20 cellular contexts compared by ENCODE assay signal in the genomic region with DNA sequence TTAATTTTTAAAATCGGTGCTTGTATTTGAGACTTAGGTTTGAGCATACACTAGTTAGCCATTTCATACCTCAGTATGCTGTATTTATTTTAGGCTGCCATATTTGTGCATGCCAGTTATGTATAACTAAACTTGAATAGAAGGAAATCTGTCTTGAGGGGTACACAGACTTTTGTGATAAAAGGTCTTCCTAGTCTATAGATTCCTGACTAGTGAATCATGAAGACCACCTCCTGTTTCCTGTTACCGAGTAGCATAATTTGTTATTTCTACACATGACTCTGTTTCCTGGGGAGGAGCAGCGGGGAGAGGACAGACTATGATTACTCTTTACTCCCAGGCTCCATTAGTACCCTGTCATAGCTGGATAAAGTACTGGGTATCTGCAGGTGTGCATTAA.
"Had no signal": no experiment of that assay in that cellular context is flagged by ENCODE, and none has a peak within 500 bp of the region (broad histone marks: within the 10 kb centered on the region; RNA-seq: fewer than 3 reads in every experiment).

No MANE protein-coding gene starts in this region.

- H3K9me3 ChIP-seq: gastroesophageal sphincter, heart left ventricle, stomach, transverse colon had no signal

- H3K27ac Mint-ChIP-seq: activated naive CD4-positive, alpha-beta T cell treated with anti-CD3 and anti-CD28 coated beads, Interleukin-2, amount 50 U/mL, for 72 hours; activated T-cell treated with anti-CD3 and anti-CD28 coated beads, Interleukin-2, amount 50 U/mL, for 24 hours; activated T-helper 17 cell treated with anti-CD3 and anti-CD28 coated beads, Interleukin-2, amount 50 U/mL, for 72 hours; nephron progenitor cell; stimulated activated memory B cell treated with anti-CD40 and anti-IgM and Interleukin-4, amounts not matched to agents 10 μg/mL and 1 μg/mL and 100 μg/mL, for 72 hours; WTC11 had no signal

- H3K9me3 Mint-ChIP-seq: activated T-cell treated with anti-CD3 and anti-CD28 coated beads, Interleukin-2, amount 50 U/mL, for 24 hours; activated T-helper 17 cell treated with anti-CD3 and anti-CD28 coated beads, Interleukin-2, amount 50 U/mL, for 72 hours; central memory CD8-positive, alpha-beta T cell; nephron progenitor cell; stimulated activated memory B cell treated with anti-CD40 and anti-IgM and Interleukin-4, amounts not matched to agents 10 μg/mL and 1 μg/mL and 100 μg/mL, for 72 hours; WTC11 had no signal

- H3K4me3 ChIP-seq: gastroesophageal sphincter, heart left ventricle, smooth muscle cell, stomach, transverse colon had no signal

- H3K36me3 ChIP-seq: gastroesophageal sphincter, heart left ventricle, stomach, transverse colon had no signal

- H3K4me1 ChIP-seq: gastroesophageal sphincter, heart left ventricle, stomach, transverse colon had no signal

- H3K27ac ChIP-seq: gastroesophageal sphincter, heart left ventricle, stomach, transverse colon had no signal

- DNase-seq: activated CD4-positive, alpha-beta T cell treated with anti-CD3 and anti-CD28 coated beads, Interleukin-2, amount 50 U/mL, for 4 hours; activated CD8-positive, alpha-beta memory T cell treated with anti-CD3 and anti-CD28 coated beads for 24 hours; activated CD8-positive, alpha-beta memory T cell treated with anti-CD3 and anti-CD28 coated beads, Interleukin-2, amount 50 U/mL, for 4 hours; activated T-cell treated with anti-CD3 and anti-CD28 coated beads, Interleukin-2, amount 50 U/mL, for 24 hours; aorta; heart left ventricle; left ventricle myocardium superior; nephron progenitor cell; nucleus accumbens; stimulated activated CD4-positive, alpha-beta T cell treated with anti-CD3 and anti-CD28 coated beads, Interleukin-15, amount 100 ng/mL, for 24 hours; stomach; transverse colon had no signal

- H3K4me1 Mint-ChIP-seq: activated T-helper 17 cell treated with anti-CD3 and anti-CD28 coated beads, Interleukin-2, amount 50 U/mL, for 72 hours; stimulated activated memory B cell treated with anti-CD40 and anti-IgM and Interleukin-4, amounts not matched to agents 10 μg/mL and 1 μg/mL and 100 μg/mL, for 72 hours had no signal

- H3K36me3 Mint-ChIP-seq: activated naive CD4-positive, alpha-beta T cell treated with anti-CD3 and anti-CD28 coated beads, Interleukin-2, amount 50 U/mL, for 72 hours; stimulated activated memory B cell treated with anti-CD40 and anti-IgM and Interleukin-4, amounts not matched to agents 10 μg/mL and 1 μg/mL and 100 μg/mL, for 72 hours; WTC11 had no signal

- H3K4me3 Mint-ChIP-seq: activated T-cell treated with anti-CD3 and anti-CD28 coated beads, Interleukin-2, amount 50 U/mL, for 24 hours; activated T-helper 17 cell treated with anti-CD3 and anti-CD28 coated beads, Interleukin-2, amount 50 U/mL, for 72 hours; central memory CD8-positive, alpha-beta T cell; nephron progenitor cell; stimulated activated memory B cell treated with anti-CD40 and anti-IgM and Interleukin-4, amounts not matched to agents 10 μg/mL and 1 μg/mL and 100 μg/mL, for 72 hours; WTC11 had no signal

- H3K27me3 Mint-ChIP-seq: activated T-cell treated with anti-CD3 and anti-CD28 coated beads, Interleukin-2, amount 50 U/mL, for 24 hours; central memory CD8-positive, alpha-beta T cell; stimulated activated memory B cell treated with anti-CD40 and anti-IgM and Interleukin-4, amounts not matched to agents 10 μg/mL and 1 μg/mL and 100 μg/mL, for 72 hours had no signal

- H3K27me3 ChIP-seq: gastroesophageal sphincter, heart left ventricle, stomach, transverse colon had no signal

- H3K4me2 ChIP-seq: smooth muscle cell had no signal

- ATAC-seq: activated naive CD4-positive, alpha-beta T cell treated with anti-CD3 and anti-CD28 coated beads, Interleukin-2, amount 50 U/mL, for 72 hours; activated T-helper 17 cell treated with anti-CD3 and anti-CD28 coated beads, Interleukin-2, amount 50 U/mL, for 72 hours; gastroesophageal sphincter; heart left ventricle; left ventricle myocardium superior; sciatic nerve; stimulated activated memory B cell treated with anti-CD40 and anti-IgM and Interleukin-4, amounts not matched to agents 10 μg/mL and 1 μg/mL and 100 μg/mL, for 72 hours; WTC11 had no signal
